Comparison of ENCODE assay signal across 7 cellular contexts in the genomic region with DNA sequence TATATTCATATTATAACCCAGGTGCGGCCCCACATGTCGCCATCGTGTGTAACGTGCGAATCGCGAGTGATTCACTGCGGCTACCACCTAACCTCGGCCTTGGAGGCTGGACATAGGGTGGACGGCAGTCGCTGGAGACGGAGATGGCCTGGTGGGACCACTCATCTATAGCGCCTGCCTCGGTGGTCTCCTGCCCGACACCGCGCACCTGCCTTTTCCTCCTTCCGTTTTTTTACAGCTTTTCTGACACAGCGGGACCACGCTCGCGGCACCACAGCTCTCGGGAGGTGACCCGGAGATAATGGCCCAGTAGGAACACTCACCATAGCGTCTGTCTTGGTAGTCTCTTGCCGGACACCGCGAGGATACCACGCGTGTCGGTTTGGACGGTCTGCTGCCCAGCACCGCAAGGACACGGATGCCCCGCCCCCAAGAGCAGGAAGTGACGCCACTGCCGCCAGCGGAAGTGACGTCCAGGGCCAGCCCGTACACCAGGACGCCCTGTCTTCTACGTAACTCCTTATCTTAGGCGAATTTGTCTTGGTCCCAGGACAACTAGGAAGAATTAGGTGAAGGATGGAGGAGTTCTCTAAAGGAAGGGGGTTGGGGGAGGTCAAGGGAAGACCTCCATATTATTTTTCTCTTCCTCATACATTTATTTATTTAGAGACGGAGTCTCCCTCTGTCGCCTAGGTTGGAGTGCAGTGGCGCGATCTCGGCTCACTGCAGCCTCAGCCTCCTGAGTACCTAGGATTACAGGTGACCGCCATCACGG. TPM values are rescaled to one million over a fixed set of nuclear protein-coding genes. Genes with fewer than 3 reads are reported as not detected.
DNase-seq lines count a peak whose midpoint lies in the region; ATAC-seq and TF ChIP-seq lines count a peak whose summit lies in the region.

No MANE protein-coding gene starts in this region.

- TF ChIP-seq RAD21 in neural cell (conservative IDR thresholded peaks at IDR 0.05): no peak

- H3K36me3 ChIP-seq in RWPE2 (ENCODE audit: low read depth) (peaks cover 58% of the 10 kb centered on the region), neural cell (ENCODE audit: insufficient read depth, low read length) (no peaks in the 10 kb centered on the region)

- peaks cover 23% of the 10 kb centered on the region for H3K4me1 ChIP-seq in RWPE2 (ENCODE audit: insufficient read depth, poor library complexity, severe bottlenecking)

- no peaks in the 10 kb centered on the region for H3F3A ChIP-seq in neural cell (ENCODE audit: insufficient read depth, low read length, poor library complexity, severe bottlenecking)

- no peak for TF ChIP-seq EP300 in neural cell (conservative IDR thresholded peaks at IDR 0.05; ENCODE audit: poor library complexity, severe bottlenecking)

- H3K4me3 ChIP-seq in RWPE2 (ENCODE audit: severe bottlenecking): peak overlapping the region; percentile 97
- H3K4me3 ChIP-seq in fibroblast of villous mesenchyme (ENCODE audit: low read depth, low read length): peak overlapping the region; percentile 67
- H3K4me3 ChIP-seq in neural cell (ENCODE audit: low read length): peak overlapping the region; percentile 79

- H3K79me2 ChIP-seq in neural cell (replicated peaks; ENCODE audit: insufficient read depth, low read length): peaks cover 25% of the 10 kb centered on the region

- ATAC-seq in GM18868 (IDR thresholded peaks at IDR 0.05; ENCODE audit: unreplicated experiment) (peak; percentile 48), RWPE2 (ENCODE audit: low read depth) (peak; percentile 92)

- no peaks in the 10 kb centered on the region for H3K27me3 ChIP-seq in RWPE2 (ENCODE audit: insufficient read depth, poor library complexity, severe bottlenecking)
- no peaks in the 10 kb centered on the region for H3K27me3 ChIP-seq in neural cell (ENCODE audit: insufficient read depth, low read depth, low read length)

- TF ChIP-seq CTCF in RWPE2 (IDR thresholded peaks at IDR 0.05; ENCODE audit: poor library complexity, severe bottlenecking) (no peak), fibroblast of villous mesenchyme (IDR thresholded peaks at IDR 0.05; ENCODE audit: insufficient read depth, low read depth, low read length) (no peak), neural cell (IDR thresholded peaks at IDR 0.05; ENCODE audit: poor library complexity, severe bottlenecking) (no peak)

- H3K4me2 ChIP-seq in neural cell (ENCODE audit: low read length): no peak overlapping the region

- H3K27ac ChIP-seq in RWPE2 (ENCODE audit: poor library complexity, severe bottlenecking) (peak overlapping the region; percentile 51), neural cell (ENCODE audit: low read length) (peak overlapping the region; percentile 89)

- H3K9ac ChIP-seq in neural cell (ENCODE audit: low read length): peak overlapping the region; percentile 76

- DNase-seq in HPDE6-E6E7 (ENCODE audit: extremely low spot score) (peak; percentile 60), RWPE2 (ENCODE audit: low spot score) (peak; percentile 87), fibroblast of villous mesenchyme (ENCODE audit: low read depth) (peak; percentile 93)
- DNase-seq in activated effector memory CD4-positive, alpha-beta T cell treated with anti-CD3 and anti-CD28 coated beads, Interleukin-2, amount 50 U/mL, for 16 hours: peak; percentile 95
- peak; percentile 70 for DNase-seq in stimulated activated naive CD4-positive, alpha-beta T cell treated with Interleukin-2 at 50 U/mL for 16 hours (lab: John Stamatoyannopoulos, UW)

- H2AFZ ChIP-seq in neural cell (ENCODE audit: low read depth, low read length): peak overlapping the region; percentile 45

- no peaks in the 10 kb centered on the region for H4K20me1 ChIP-seq in neural cell (ENCODE audit: insufficient read depth)

- no peaks in the 10 kb centered on the region for H3K9me2 ChIP-seq in neural cell (ENCODE audit: insufficient read depth, low read length)

- no peaks in the 10 kb centered on the region for H3K9me3 ChIP-seq in RWPE2 (ENCODE audit: severe bottlenecking)
- no peaks in the 10 kb centered on the region for H3K9me3 ChIP-seq in neural cell (ENCODE audit: low read length)

TF ChIP-seq in neural cell, 6 proteins besides CTCF, POLR2A, EP300 and RAD21:
- peak; percentile 14 for TF ChIP-seq SMC3 (conservative IDR thresholded peaks at IDR 0.05; ENCODE audit: poor library complexity)
- peak; percentile 90 for TF ChIP-seq MXI1 (conservative IDR thresholded peaks at IDR 0.05; ENCODE audit: poor library complexity, severe bottlenecking)
- TF ChIP-seq, protein P1, sequence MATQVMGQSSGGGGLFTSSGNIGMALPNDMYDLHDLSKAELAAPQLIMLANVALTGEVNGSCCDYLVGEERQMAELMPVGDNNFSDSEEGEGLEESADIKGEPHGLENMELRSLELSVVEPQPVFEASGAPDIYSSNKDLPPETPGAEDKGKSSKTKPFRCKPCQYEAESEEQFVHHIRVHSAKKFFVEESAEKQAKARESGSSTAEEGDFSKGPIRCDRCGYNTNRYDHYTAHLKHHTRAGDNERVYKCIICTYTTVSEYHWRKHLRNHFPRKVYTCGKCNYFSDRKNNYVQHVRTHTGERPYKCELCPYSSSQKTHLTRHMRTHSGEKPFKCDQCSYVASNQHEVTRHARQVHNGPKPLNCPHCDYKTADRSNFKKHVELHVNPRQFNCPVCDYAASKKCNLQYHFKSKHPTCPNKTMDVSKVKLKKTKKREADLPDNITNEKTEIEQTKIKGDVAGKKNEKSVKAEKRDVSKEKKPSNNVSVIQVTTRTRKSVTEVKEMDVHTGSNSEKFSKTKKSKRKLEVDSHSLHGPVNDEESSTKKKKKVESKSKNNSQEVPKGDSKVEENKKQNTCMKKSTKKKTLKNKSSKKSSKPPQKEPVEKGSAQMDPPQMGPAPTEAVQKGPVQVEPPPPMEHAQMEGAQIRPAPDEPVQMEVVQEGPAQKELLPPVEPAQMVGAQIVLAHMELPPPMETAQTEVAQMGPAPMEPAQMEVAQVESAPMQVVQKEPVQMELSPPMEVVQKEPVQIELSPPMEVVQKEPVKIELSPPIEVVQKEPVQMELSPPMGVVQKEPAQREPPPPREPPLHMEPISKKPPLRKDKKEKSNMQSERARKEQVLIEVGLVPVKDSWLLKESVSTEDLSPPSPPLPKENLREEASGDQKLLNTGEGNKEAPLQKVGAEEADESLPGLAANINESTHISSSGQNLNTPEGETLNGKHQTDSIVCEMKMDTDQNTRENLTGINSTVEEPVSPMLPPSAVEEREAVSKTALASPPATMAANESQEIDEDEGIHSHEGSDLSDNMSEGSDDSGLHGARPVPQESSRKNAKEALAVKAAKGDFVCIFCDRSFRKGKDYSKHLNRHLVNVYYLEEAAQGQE (IDR thresholded peaks at IDR 0.05; ENCODE audit: borderline replicate concordance): no peak
- TF ChIP-seq TAF1 (IDR thresholded peaks at IDR 0.05; ENCODE audit: low read depth): peak; percentile 54
- TF ChIP-seq POLR2AphosphoS5 (IDR thresholded peaks at IDR 0.05): peak; percentile 98
- TF ChIP-seq EZH2 (IDR thresholded peaks at IDR 0.05; ENCODE audit: borderline replicate concordance, insufficient read depth, low read length, poor library complexity, severe bottlenecking): no peak

RNA-seq across cellular contexts. Expression of a gene that starts 6.4 kb away (rescaled TPM):
- total RNA-seq in fibroblast of villous mesenchyme: 65.4 and 73.8 TPM in 2 replicates
- polyA plus RNA-seq in neural cell: 192 and 203 TPM in 2 replicates
- polyA minus RNA-seq in neural cell: 81.3 and 95.5 TPM in 2 replicates

RNA-seq across cellular contexts. Expression of a gene that starts 17.1 kb away (rescaled TPM):
- 1.3 and 2.2 TPM in 2 replicates for total RNA-seq in fibroblast of villous mesenchyme
- 0.34 TPM in 1 of 2 replicates, not detected in the other for polyA plus RNA-seq in neural cell
- polyA minus RNA-seq in neural cell: not detected in 2 replicates

Comparison
In these comparisons a context has a peak if more than half of its experiments do, and no peak if none do; other contexts are left out.
1. Peak in every context shown above with its lines: DNase-seq, ATAC-seq, H3K4me3 ChIP-seq and H3K27ac ChIP-seq.